In the genomic region with DNA sequence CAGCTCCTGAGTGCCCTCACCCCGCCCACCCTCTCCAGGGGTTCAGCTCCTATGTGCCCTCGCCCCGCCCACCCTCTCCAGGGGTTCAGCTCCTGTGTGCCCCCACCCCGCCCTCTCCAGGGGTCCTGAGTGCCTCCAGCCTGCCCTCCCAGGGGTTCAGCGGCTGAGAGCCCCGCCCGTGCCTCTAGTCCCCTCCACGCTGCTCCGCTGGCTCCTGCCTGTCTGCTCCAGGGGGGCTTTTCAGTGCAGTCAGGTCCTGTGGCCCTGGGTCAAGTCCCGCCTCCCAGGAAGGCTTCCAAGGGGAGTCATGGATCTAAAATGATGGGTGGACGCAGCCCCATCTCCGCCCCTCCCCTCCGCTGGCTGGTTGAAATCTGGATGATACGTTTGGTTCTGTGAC, we compare ENCODE assay signal across 1 cellular context.
TF ChIP-seq lines count a peak whose summit lies in the region.

No MANE protein-coding gene starts in this region.

TF ChIP-seq in WTC11, 78 proteins besides CTCF, POLR2A, EP300 and RAD21 (continued from another document):
- TF ChIP-seq, protein P1, sequence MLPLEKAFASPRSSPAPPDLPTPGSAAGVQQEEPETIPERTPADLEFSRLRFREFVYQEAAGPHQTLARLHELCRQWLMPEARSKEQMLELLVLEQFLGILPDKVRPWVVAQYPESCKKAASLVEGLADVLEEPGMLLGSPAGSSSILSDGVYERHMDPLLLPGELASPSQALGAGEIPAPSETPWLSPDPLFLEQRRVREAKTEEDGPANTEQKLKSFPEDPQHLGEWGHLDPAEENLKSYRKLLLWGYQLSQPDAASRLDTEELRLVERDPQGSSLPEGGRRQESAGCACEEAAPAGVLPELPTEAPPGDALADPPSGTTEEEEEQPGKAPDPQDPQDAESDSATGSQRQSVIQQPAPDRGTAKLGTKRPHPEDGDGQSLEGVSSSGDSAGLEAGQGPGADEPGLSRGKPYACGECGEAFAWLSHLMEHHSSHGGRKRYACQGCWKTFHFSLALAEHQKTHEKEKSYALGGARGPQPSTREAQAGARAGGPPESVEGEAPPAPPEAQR (CRISPR knock-in tag; IDR thresholded peaks at IDR 0.05): no peak
- TF ChIP-seq, protein P2, sequence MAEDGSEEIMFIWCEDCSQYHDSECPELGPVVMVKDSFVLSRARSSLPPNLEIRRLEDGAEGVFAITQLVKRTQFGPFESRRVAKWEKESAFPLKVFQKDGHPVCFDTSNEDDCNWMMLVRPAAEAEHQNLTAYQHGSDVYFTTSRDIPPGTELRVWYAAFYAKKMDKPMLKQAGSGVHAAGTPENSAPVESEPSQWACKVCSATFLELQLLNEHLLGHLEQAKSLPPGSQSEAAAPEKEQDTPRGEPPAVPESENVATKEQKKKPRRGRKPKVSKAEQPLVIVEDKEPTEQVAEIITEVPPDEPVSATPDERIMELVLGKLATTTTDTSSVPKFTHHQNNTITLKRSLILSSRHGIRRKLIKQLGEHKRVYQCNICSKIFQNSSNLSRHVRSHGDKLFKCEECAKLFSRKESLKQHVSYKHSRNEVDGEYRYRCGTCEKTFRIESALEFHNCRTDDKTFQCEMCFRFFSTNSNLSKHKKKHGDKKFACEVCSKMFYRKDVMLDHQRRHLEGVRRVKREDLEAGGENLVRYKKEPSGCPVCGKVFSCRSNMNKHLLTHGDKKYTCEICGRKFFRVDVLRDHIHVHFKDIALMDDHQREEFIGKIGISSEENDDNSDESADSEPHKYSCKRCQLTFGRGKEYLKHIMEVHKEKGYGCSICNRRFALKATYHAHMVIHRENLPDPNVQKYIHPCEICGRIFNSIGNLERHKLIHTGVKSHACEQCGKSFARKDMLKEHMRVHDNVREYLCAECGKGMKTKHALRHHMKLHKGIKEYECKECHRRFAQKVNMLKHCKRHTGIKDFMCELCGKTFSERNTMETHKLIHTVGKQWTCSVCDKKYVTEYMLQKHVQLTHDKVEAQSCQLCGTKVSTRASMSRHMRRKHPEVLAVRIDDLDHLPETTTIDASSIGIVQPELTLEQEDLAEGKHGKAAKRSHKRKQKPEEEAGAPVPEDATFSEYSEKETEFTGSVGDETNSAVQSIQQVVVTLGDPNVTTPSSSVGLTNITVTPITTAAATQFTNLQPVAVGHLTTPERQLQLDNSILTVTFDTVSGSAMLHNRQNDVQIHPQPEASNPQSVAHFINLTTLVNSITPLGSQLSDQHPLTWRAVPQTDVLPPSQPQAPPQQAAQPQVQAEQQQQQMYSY (CRISPR knock-in tag; IDR thresholded peaks at IDR 0.05): no peak
- TF ChIP-seq, protein P3, sequence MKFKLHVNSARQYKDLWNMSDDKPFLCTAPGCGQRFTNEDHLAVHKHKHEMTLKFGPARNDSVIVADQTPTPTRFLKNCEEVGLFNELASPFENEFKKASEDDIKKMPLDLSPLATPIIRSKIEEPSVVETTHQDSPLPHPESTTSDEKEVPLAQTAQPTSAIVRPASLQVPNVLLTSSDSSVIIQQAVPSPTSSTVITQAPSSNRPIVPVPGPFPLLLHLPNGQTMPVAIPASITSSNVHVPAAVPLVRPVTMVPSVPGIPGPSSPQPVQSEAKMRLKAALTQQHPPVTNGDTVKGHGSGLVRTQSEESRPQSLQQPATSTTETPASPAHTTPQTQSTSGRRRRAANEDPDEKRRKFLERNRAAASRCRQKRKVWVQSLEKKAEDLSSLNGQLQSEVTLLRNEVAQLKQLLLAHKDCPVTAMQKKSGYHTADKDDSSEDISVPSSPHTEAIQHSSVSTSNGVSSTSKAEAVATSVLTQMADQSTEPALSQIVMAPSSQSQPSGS (CRISPR knock-in tag; IDR thresholded peaks at IDR 0.05; ENCODE audit: borderline replicate concordance, low read depth): no peak
- TF ChIP-seq, protein P4, sequence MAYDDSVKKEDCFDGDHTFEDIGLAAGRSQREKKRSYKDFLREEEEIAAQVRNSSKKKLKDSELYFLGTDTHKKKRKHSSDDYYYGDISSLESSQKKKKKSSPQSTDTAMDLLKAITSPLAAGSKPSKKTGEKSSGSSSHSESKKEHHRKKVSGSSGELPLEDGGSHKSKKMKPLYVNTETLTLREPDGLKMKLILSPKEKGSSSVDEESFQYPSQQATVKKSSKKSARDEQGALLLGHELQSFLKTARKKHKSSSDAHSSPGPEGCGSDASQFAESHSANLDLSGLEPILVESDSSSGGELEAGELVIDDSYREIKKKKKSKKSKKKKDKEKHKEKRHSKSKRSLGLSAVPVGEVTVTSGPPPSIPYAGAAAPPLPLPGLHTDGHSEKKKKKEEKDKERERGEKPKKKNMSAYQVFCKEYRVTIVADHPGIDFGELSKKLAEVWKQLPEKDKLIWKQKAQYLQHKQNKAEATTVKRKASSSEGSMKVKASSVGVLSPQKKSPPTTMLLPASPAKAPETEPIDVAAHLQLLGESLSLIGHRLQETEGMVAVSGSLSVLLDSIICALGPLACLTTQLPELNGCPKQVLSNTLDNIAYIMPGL (CRISPR knock-in tag; IDR thresholded peaks at IDR 0.05): no peak
- TF ChIP-seq, protein P5, sequence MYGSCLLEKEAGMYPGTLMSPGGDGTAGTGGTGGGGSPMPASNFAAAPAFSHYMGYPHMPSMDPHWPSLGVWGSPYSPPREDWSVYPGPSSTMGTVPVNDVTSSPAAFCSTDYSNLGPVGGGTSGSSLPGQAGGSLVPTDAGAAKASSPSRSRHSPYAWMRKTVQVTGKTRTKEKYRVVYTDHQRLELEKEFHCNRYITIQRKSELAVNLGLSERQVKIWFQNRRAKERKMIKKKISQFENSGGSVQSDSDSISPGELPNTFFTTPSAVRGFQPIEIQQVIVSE (CRISPR knock-in tag; IDR thresholded peaks at IDR 0.05; ENCODE audit: borderline replicate concordance): no peak
- TF ChIP-seq MYBL2 (CRISPR knock-in tag; IDR thresholded peaks at IDR 0.05) (no peak), SMAD3 (CRISPR knock-in tag; IDR thresholded peaks at IDR 0.05; ENCODE audit: borderline replicate concordance) (no peak), TCF7 (CRISPR knock-in tag; IDR thresholded peaks at IDR 0.05; ENCODE audit: low read depth) (no peak)
- TF ChIP-seq, protein P6, sequence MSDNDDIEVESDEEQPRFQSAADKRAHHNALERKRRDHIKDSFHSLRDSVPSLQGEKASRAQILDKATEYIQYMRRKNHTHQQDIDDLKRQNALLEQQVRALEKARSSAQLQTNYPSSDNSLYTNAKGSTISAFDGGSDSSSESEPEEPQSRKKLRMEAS (CRISPR knock-in tag; IDR thresholded peaks at IDR 0.05): no peak
- TF ChIP-seq, protein P7, sequence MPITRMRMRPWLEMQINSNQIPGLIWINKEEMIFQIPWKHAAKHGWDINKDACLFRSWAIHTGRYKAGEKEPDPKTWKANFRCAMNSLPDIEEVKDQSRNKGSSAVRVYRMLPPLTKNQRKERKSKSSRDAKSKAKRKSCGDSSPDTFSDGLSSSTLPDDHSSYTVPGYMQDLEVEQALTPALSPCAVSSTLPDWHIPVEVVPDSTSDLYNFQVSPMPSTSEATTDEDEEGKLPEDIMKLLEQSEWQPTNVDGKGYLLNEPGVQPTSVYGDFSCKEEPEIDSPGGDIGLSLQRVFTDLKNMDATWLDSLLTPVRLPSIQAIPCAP (CRISPR knock-in tag; IDR thresholded peaks at IDR 0.05): no peak
- TF ChIP-seq, protein P8, sequence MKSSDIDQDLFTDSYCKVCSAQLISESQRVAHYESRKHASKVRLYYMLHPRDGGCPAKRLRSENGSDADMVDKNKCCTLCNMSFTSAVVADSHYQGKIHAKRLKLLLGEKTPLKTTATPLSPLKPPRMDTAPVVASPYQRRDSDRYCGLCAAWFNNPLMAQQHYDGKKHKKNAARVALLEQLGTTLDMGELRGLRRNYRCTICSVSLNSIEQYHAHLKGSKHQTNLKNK (CRISPR knock-in tag; IDR thresholded peaks at IDR 0.05): no peak
